Comparison of ENCODE assay signal across 2 cellular contexts in genomic region chrX:69025802-69026301, GRCh38.
A peak's percentile ranks its signal among the peaks of the same experiment; 100 is the strongest.
TF ChIP-seq lines count a peak whose summit lies in the region.

No MANE protein-coding gene starts in this region.

TF ChIP-seq in A549, 52 proteins besides CTCF, POLR2A, EP300 and RAD21:
- no peak for TF ChIP-seq JUN (IDR thresholded peaks at IDR 0.05)
- TF ChIP-seq FOSB (CRISPR knock-in tag; IDR thresholded peaks at IDR 0.05), result no peak
- no peak for TF ChIP-seq BCL3 (IDR thresholded peaks at IDR 0.05)
- no peak for TF ChIP-seq HES2 (IDR thresholded peaks at IDR 0.05)
- no peak for TF ChIP-seq USF2 (IDR thresholded peaks at IDR 0.05)
- no peak for TF ChIP-seq CEBPB (IDR thresholded peaks at IDR 0.05)
- no peak for TF ChIP-seq MYC (IDR thresholded peaks at IDR 0.05; ENCODE audit: borderline replicate concordance, low read length)
- no peak for TF ChIP-seq CHD2 (IDR thresholded peaks at IDR 0.05; ENCODE audit: low read length, partially characterized antibody)
- no peak for TF ChIP-seq ESRRA (IDR thresholded peaks at IDR 0.05; ENCODE audit: borderline replicate concordance, low read length)
- TF ChIP-seq NPAS2 (CRISPR knock-in tag; IDR thresholded peaks at IDR 0.05; ENCODE audit: borderline replicate concordance), result no peak
- TF ChIP-seq HDAC2 (IDR thresholded peaks at IDR 0.05), result no peak
- no peak for TF ChIP-seq EHF (CRISPR knock-in tag; IDR thresholded peaks at IDR 0.05)
- TF ChIP-seq CHD4 (IDR thresholded peaks at IDR 0.05; ENCODE audit: borderline replicate concordance), result no peak
- no peak for TF ChIP-seq FOXS1 (CRISPR knock-in tag; IDR thresholded peaks at IDR 0.05)
- TF ChIP-seq NFE2L2 (conservative IDR thresholded peaks at IDR 0.05; ENCODE audit: low read length), result no peak
- TF ChIP-seq RNF2 (IDR thresholded peaks at IDR 0.05; ENCODE audit: borderline replicate concordance, low read depth), result no peak
- TF ChIP-seq ELK1 (IDR thresholded peaks at IDR 0.05; ENCODE audit: low read depth, low read length), result no peak

TF ChIP-seq in IMR-90, 13 proteins besides CTCF, POLR2A, EP300 and RAD21:
- TF ChIP-seq MAFK (IDR thresholded peaks at IDR 0.05; ENCODE audit: low read depth, low read length), result no peak
- no peak for TF ChIP-seq CEBPB (IDR thresholded peaks at IDR 0.05; ENCODE audit: low read depth, low read length)
- TF ChIP-seq MAZ (IDR thresholded peaks at IDR 0.05; ENCODE audit: borderline replicate concordance, low read depth, low read length), result no peak
- TF ChIP-seq FOS (IDR thresholded peaks at IDR 0.05; ENCODE audit: low read depth, low read length), result no peak
- no peak for TF ChIP-seq RFX5 (IDR thresholded peaks at IDR 0.05; ENCODE audit: low read depth, low read length)
- TF ChIP-seq USF2 (IDR thresholded peaks at IDR 0.05; ENCODE audit: low read depth, low read length), result no peak
- peak; percentile 8 for TF ChIP-seq RCOR1 (IDR thresholded peaks at IDR 0.05; ENCODE audit: insufficient replicate concordance, low read length)
